1 cellular context compared by ENCODE assay signal in genomic region chr15:83066761-83067637, GRCh38.
TF ChIP-seq lines count a peak whose summit lies in the region.

BTBD1 (minus strand) TSS chr15:83067252; CDS start chr15:83067151, 101 bp downstream.

TF ChIP-seq in K562, 482 proteins besides CTCF, POLR2A, EP300 and RAD21 (continued from another document):
- TF ChIP-seq CUX1 (CRISPR knock-in tag; IDR thresholded peaks at IDR 0.05) (no peak), ASH1L (IDR thresholded peaks at IDR 0.05; ENCODE audit: borderline replicate concordance, low read depth, partially characterized antibody) (no peak), HOXB6 (CRISPR knock-in tag; IDR thresholded peaks at IDR 0.05; ENCODE audit: borderline replicate concordance) (no peak), MITF (IDR thresholded peaks at IDR 0.05) (no peak), TCFL5 (CRISPR knock-in tag; conservative IDR thresholded peaks at IDR 0.05) (no peak), GTF3C2 (IDR thresholded peaks at IDR 0.05; ENCODE audit: borderline replicate concordance, extremely low read depth, insufficient read length) (no peak), RBM17 (IDR thresholded peaks at IDR 0.05; ENCODE audit: borderline replicate concordance, low read depth, low read length) (no peak), BMI1 (IDR thresholded peaks at IDR 0.05; ENCODE audit: low read length) (no peak), NR2C1 (IDR thresholded peaks at IDR 0.05) (no peak), NR2C1 (tag; IDR thresholded peaks at IDR 0.05) (0 out of 2 replicates have a peak, but pooled peaks have one; percentile 13), NFIX (CRISPR knock-in tag; IDR thresholded peaks at IDR 0.05; ENCODE audit: low read depth) (no peak), DDX20 (tag; IDR thresholded peaks at IDR 0.05; ENCODE audit: low read depth) (no peak), MAFG (tag; conservative IDR thresholded peaks at IDR 0.05) (no peak), IRF1 (CRISPR knock-in tag; IDR thresholded peaks at IDR 0.05; ENCODE audit: borderline replicate concordance) (no peak), MYC (IDR thresholded peaks at IDR 0.05; ENCODE audit: low read depth, low read length) (peak; percentile 63), MYC (CRISPR knock-in tag; IDR thresholded peaks at IDR 0.05; ENCODE audit: borderline replicate concordance, low read depth) (no peak), FOXP1 (CRISPR knock-in tag; IDR thresholded peaks at IDR 0.05) (no peak; the same call in 1 of the 2 replicates), ZNF655 (CRISPR knock-in tag; IDR thresholded peaks at IDR 0.05) (no peak), MCM2 (IDR thresholded peaks at IDR 0.05; ENCODE audit: low read depth) (no peak), TCF7L2 (IDR thresholded peaks at IDR 0.05; ENCODE audit: low read depth, low read length) (no peak), NR4A1 (CRISPR knock-in tag; IDR thresholded peaks at IDR 0.05) (no peak), NR4A1 (tag; IDR thresholded peaks at IDR 0.05) (peak; percentile 46; the same call in 1 of the 2 replicates), MTA3 (IDR thresholded peaks at IDR 0.05; ENCODE audit: borderline replicate concordance) (0 out of 2 replicates have a peak, but pooled peaks have one; percentile 90), HDAC8 (tag; IDR thresholded peaks at IDR 0.05) (no peak), RFX7 (CRISPR knock-in tag; IDR thresholded peaks at IDR 0.05) (no peak), CCNT2 (IDR thresholded peaks at IDR 0.05; ENCODE audit: borderline replicate concordance, extremely low read depth, insufficient read length, low read depth, low read length) (peak; percentile 96), ZNF41 (CRISPR knock-in tag; conservative IDR thresholded peaks at IDR 0.05) (no peak), JUND (IDR thresholded peaks at IDR 0.05; ENCODE audit: borderline replicate concordance, low read depth, low read length) (no peak), JUND (tag; IDR thresholded peaks at IDR 0.05; ENCODE audit: borderline replicate concordance, low read depth, low read length) (no peak; the same call in 2 of the 3 replicates), NR1H2 (CRISPR knock-in tag; IDR thresholded peaks at IDR 0.05) (0 out of 2 replicates have a peak, but pooled peaks have one; percentile 76), POLR2G (IDR thresholded peaks at IDR 0.05; ENCODE audit: low read depth, low read length) (peak; percentile 100), CHCHD3 (CRISPR knock-in tag; IDR thresholded peaks at IDR 0.05) (peak; percentile 52; the same call in 1 of the 2 replicates), PHB (CRISPR knock-in tag; IDR thresholded peaks at IDR 0.05) (peak; percentile 62; the same call in 1 of the 2 replicates), RBBP5 (IDR thresholded peaks at IDR 0.05; ENCODE audit: borderline replicate concordance, insufficient read depth, low read length, poor library complexity, severe bottlenecking) (peak; percentile 95), NCOA2 (IDR thresholded peaks at IDR 0.05; ENCODE audit: partially characterized antibody in 2 of 2) (no peak), STAT5A (IDR thresholded peaks at IDR 0.05; ENCODE audit: borderline replicate concordance, low read length) (no peak), ZNF253 (CRISPR knock-in tag; conservative IDR thresholded peaks at IDR 0.05) (no peak), ZNF436 (CRISPR knock-in tag; IDR thresholded peaks at IDR 0.05) (no peak), NFE2L1 (tag; IDR thresholded peaks at IDR 0.05; ENCODE audit: borderline replicate concordance, low read depth) (no peak), ZNF79 (CRISPR knock-in tag; IDR thresholded peaks at IDR 0.05; ENCODE audit: low read depth) (no peak), POLR2H (tag; IDR thresholded peaks at IDR 0.05; ENCODE audit: low read depth) (peak; percentile 81), ZNF274 (IDR thresholded peaks at IDR 0.05; ENCODE audit: borderline replicate concordance, low read depth, low read length) (no peak), ELF2 (CRISPR knock-in tag; IDR thresholded peaks at IDR 0.05) (peak; percentile 92), ELF1 (tag; IDR thresholded peaks at IDR 0.05) (peak; percentile 96), ARID1B (IDR thresholded peaks at IDR 0.05) (peak; percentile 47), CLOCK (CRISPR knock-in tag; IDR thresholded peaks at IDR 0.05; ENCODE audit: borderline replicate concordance) (no peak), ZNF121 (CRISPR knock-in tag; conservative IDR thresholded peaks at IDR 0.05) (no peak)
